9 cellular contexts compared by ENCODE assay signal in the genomic region with DNA sequence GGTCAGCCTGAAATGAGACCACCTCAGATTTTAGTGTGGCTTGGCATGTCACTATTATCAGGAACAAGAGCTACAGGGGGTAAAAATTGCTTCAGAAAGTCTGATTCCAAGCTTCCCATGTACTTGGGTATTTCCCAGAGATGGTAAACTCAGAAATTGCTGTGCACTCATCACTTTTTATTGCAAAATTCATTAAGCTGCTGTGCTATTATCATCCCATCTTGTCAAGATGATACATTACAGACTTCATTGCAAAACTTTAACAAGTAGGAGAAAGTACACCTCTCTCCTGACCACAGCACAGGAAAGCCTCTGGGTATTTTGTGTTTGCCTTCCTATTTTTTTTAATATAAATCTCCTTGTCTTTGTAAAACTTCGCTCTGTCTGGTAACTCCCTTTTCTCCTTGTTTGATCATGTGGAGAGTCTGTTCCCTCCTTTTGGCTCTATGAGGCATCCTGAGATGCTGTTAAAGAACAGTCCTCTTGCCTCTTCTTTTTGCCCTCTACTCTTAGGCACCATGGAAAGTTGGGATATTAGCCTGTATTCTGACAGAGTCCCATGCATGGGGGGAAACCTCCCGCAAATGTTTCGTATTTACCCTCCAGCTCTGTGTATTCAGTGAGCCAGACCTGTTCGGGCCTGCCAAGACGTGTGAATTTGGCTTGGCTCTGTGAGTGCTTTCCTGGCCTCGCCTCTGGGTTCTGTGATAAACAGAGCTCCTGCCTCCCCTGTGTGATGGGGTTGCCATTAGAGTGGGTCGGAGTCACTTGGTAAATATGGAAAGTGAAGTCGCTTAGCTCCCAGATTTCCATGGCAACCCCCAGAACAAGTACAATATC.
DNase-seq lines count a peak whose midpoint lies in the region; ATAC-seq and TF ChIP-seq lines count a peak whose summit lies in the region.
"Had no signal": no experiment of that assay in that cellular context is flagged by ENCODE, and none has a peak within 500 bp of the region (broad histone marks: within the 10 kb centered on the region; RNA-seq: fewer than 3 reads in every experiment).

No MANE protein-coding gene starts in this region.

- peak overlapping the region; percentile 3 for H3K27ac Mint-ChIP-seq in endodermal cell
- H3K27ac Mint-ChIP-seq in activated naive CD4-positive, alpha-beta T cell treated with anti-CD3 and anti-CD28 coated beads, Interleukin-2, amount 10 ng/mL, durations not matched to agents 7 days and 5 days = no peak overlapping the region

- H3K4me1 ChIP-seq in endodermal cell (ENCODE audit: control insufficient read depth, insufficient read depth, low read length) = no peaks in the 10 kb centered on the region

- CTCF ChIA-PET in activated naive CD4-positive, alpha-beta T cell treated with anti-CD3 and anti-CD28 coated beads, Interleukin-2, amount 10 ng/mL, durations not matched to agents 7 days and 5 days (lab: Charles Lee) = no interaction called here

- peaks cover 1% of the 10 kb centered on the region for H3K27me3 Mint-ChIP-seq in endodermal cell (ENCODE audit: insufficient read depth)
- no peaks in the 10 kb centered on the region for H3K27me3 Mint-ChIP-seq in activated naive CD4-positive, alpha-beta T cell treated with anti-CD3 and anti-CD28 coated beads, Interleukin-2, amount 10 ng/mL, durations not matched to agents 7 days and 5 days

- DNase-seq in DMS 273 treated with DMSO at 0.1 percent for 48 hours (lab: John Stamatoyannopoulos, UW) = peak; percentile 19
- DNase-seq in NCI-H510A (lab: John Stamatoyannopoulos, UW) = peak; percentile 37
- no peak for DNase-seq in endodermal cell
- DNase-seq in omental fat pad (ENCODE audit: low spot score) = no peak
- DNase-seq in stimulated activated naive CD4-positive, alpha-beta T cell (lab: John Stamatoyannopoulos, UW) = no peak
- no peak for DNase-seq in activated naive CD4-positive, alpha-beta T cell treated with anti-CD3 and anti-CD28 coated beads, Interleukin-2, amount 10 ng/mL, durations not matched to agents 7 days and 5 days
- DNase-seq in T-helper 2 cell = no peak
- no peak for DNase-seq in cortex of kidney (lab: John Stamatoyannopoulos, UW)

- H3K36me3 Mint-ChIP-seq in endodermal cell (ENCODE audit: low read depth) = peaks cover 12% of the 10 kb centered on the region
- peaks cover 2% of the 10 kb centered on the region for H3K36me3 Mint-ChIP-seq in activated naive CD4-positive, alpha-beta T cell treated with anti-CD3 and anti-CD28 coated beads, Interleukin-2, amount 10 ng/mL, durations not matched to agents 7 days and 5 days

- H3K9me3 ChIP-seq in endodermal cell (ENCODE audit: control insufficient read depth, low read length) = no peaks in the 10 kb centered on the region

- H3K27ac ChIP-seq in endodermal cell (ENCODE audit: low read depth, low read length) = no peak overlapping the region
- H3K27ac ChIP-seq: C4-2B had no signal

- H3K27me3 ChIP-seq in endodermal cell (ENCODE audit: control insufficient read depth, insufficient read depth, low read length, poor library complexity, severe bottlenecking) = no peaks in the 10 kb centered on the region

- no peak overlapping the region for H3K4me3 Mint-ChIP-seq in endodermal cell
- no peak overlapping the region for H3K4me3 Mint-ChIP-seq in activated naive CD4-positive, alpha-beta T cell treated with anti-CD3 and anti-CD28 coated beads, Interleukin-2, amount 10 ng/mL, durations not matched to agents 7 days and 5 days

- H3K4me1 Mint-ChIP-seq in endodermal cell = peaks cover 12% of the 10 kb centered on the region
- H3K4me1 Mint-ChIP-seq in activated naive CD4-positive, alpha-beta T cell treated with anti-CD3 and anti-CD28 coated beads, Interleukin-2, amount 10 ng/mL, durations not matched to agents 7 days and 5 days = no peaks in the 10 kb centered on the region

- no peak for TF ChIP-seq CTCF in endodermal cell (conservative IDR thresholded peaks at IDR 0.05)
- no peak for TF ChIP-seq CTCF in omental fat pad (IDR thresholded peaks at IDR 0.05)

- H3K4me3 ChIP-seq in endodermal cell (ENCODE audit: low read length) = no peak overlapping the region

- H3K9me3 Mint-ChIP-seq in endodermal cell = no peaks in the 10 kb centered on the region
- H3K9me3 Mint-ChIP-seq in activated naive CD4-positive, alpha-beta T cell treated with anti-CD3 and anti-CD28 coated beads, Interleukin-2, amount 10 ng/mL, durations not matched to agents 7 days and 5 days = no peaks in the 10 kb centered on the region

- no peaks in the 10 kb centered on the region for H3K36me3 ChIP-seq in endodermal cell (ENCODE audit: control insufficient read depth, insufficient read depth, low read length)

- ATAC-seq in omental fat pad (ENCODE audit: low FRiP score) = peak; percentile 89

- 92 to 93% methylated on average over 5 to 8 of the region's 8 CpGs for WGBS in endodermal cell (ENCODE audit: insufficient coverage in 1 of 2, insufficient read length in 1 of 2), 2 experiments

- no peak overlapping the region for H3K9ac ChIP-seq in endodermal cell (ENCODE audit: extremely low read depth, low read length, poor library complexity, severe bottlenecking)

Comparison
In these comparisons a context has a peak if more than half of its experiments do, and no peak if none do; other contexts are left out.
1. DNase-seq: peak in DMS 273 treated with DMSO at 0.1 percent for 48 hours (single experiment) and NCI-H510A (single experiment); none in endodermal cell (single experiment), omental fat pad (single experiment), stimulated activated naive CD4-positive, alpha-beta T cell (0 of 6), activated naive CD4-positive, alpha-beta T cell treated with anti-CD3 and anti-CD28 coated beads, Interleukin-2, amount 10 ng/mL, durations not matched to agents 7 days and 5 days (single experiment), T-helper 2 cell (0 of 5) and cortex of kidney (single experiment).